ENCODE assay signal across 33 cellular contexts in genomic region chr9:27059406-27059805, GRCh38. TPM values are rescaled to one million over a fixed set of nuclear protein-coding genes. Genes with fewer than 3 reads are reported as not detected.
"Had no signal": no experiment of that assay in that cellular context is flagged by ENCODE, and none has a peak within 500 bp of the region (broad histone marks: within the 10 kb centered on the region; RNA-seq: fewer than 3 reads in every experiment).

No MANE protein-coding gene starts in this region.

- H3K27ac ChIP-seq: dorsolateral prefrontal cortex, foreskin keratinocyte, heart left ventricle, neutrophil, pancreas, psoas muscle, right atrium auricular region, suprapubic skin, tibial artery, upper lobe of right lung had no signal

- H3K36me3 ChIP-seq: neutrophil, right atrium auricular region had no signal

- DNase-seq: activated CD4-positive, alpha-beta memory T cell treated with anti-CD3 and anti-CD28 coated beads for 36 hours; activated CD4-positive, alpha-beta T cell treated with anti-CD3 and anti-CD28 coated beads, Interleukin-2, amount 10 ng/mL, durations not matched to agents 24 days and 14 days; activated CD4-positive, CD25-positive, alpha-beta regulatory T cell treated with anti-CD3 and anti-CD28 coated beads, Interleukin-2, amount 50 U/mL, for 72 hours; activated CD8-positive, alpha-beta memory T cell treated with anti-CD3 and anti-CD28 coated beads, Interleukin-2, amount 50 U/mL, for 4 hours; activated effector memory CD4-positive, alpha-beta T cell treated with anti-CD3 and anti-CD28 coated beads, Interleukin-2, amount 50 U/mL, for 16 hours; activated naive CD4-positive, alpha-beta T cell treated with anti-CD3 and anti-CD28 coated beads for 36 hours; activated naive CD8-positive, alpha-beta T cell treated with anti-CD3 and anti-CD28 coated beads for 36 hours; activated T-cell treated with anti-CD3 and anti-CD28 coated beads, Interleukin-2, amount 50 U/mL, for 1 hour; amniotic stem cell; dorsolateral prefrontal cortex; effector memory CD4-positive, alpha-beta T cell; foreskin keratinocyte; heart left ventricle; hypothalamus; immature natural killer cell; naive B cell; nephron progenitor cell; pancreas; psoas muscle; stimulated activated naive CD4-positive, alpha-beta T cell; T-helper 1 cell; tibial artery; upper lobe of right lung had no signal

- H3K4me3 ChIP-seq: dorsolateral prefrontal cortex, heart left ventricle, pancreas, psoas muscle, right atrium auricular region, suprapubic skin, tibial artery, upper lobe of right lung had no signal

- FAIRE-seq: bronchial epithelial cell, pancreas had no signal

- H3K27me3 ChIP-seq: dorsolateral prefrontal cortex, foreskin keratinocyte, heart left ventricle, neutrophil, pancreas, right atrium auricular region, suprapubic skin, tibial artery, upper lobe of right lung had no signal

- H3K9me3 ChIP-seq: heart left ventricle, neutrophil, pancreas, psoas muscle, right atrium auricular region, suprapubic skin, tibial artery, upper lobe of right lung had no signal

- H3K4me1 ChIP-seq: pancreas, psoas muscle, right atrium auricular region, upper lobe of right lung had no signal

- ATAC-seq: foreskin keratinocyte, heart left ventricle, pancreas, psoas muscle, upper lobe of right lung had no signal

RNA-seq across cellular contexts. Expression of gene TEK, which starts 49.6 kb away (rescaled TPM):
- total RNA-seq: activated CD4-positive, alpha-beta memory T cell treated with anti-CD3 and anti-CD28 coated beads for 36 hours; activated CD4-positive, alpha-beta T cell treated with anti-CD3 and anti-CD28 coated beads, Interleukin-2, amount 10 ng/mL, durations not matched to agents 24 days and 14 days; activated CD8-positive, alpha-beta memory T cell treated with anti-CD3 and anti-CD28 coated beads for 36 hours; activated naive CD4-positive, alpha-beta T cell treated with anti-CD3 and anti-CD28 coated beads for 36 hours; activated naive CD8-positive, alpha-beta T cell treated with anti-CD3 and anti-CD28 coated beads for 36 hours; activated T-helper 1 cell treated with anti-CD3 and anti-CD28 coated beads, Interleukin-12 subunit alpha, Interleukin-12 subunit beta, Interleukin-2, Interleukin-4 antibody, amounts not matched to agents 30 ng/mL and 10 ng/mL and 1 ng/mL, durations not matched to agents 14 hours and 24 hours and 36 hours had no signal
- polyA plus RNA-seq: immature natural killer cell had no signal

RNA-seq across cellular contexts. Expression of gene LRRC19, which starts 53.9 kb away (rescaled TPM):
- total RNA-seq: activated CD4-positive, alpha-beta memory T cell treated with anti-CD3 and anti-CD28 coated beads for 36 hours; activated CD4-positive, alpha-beta T cell treated with anti-CD3 and anti-CD28 coated beads, Interleukin-2, amount 10 ng/mL, durations not matched to agents 24 days and 14 days; activated CD8-positive, alpha-beta memory T cell treated with anti-CD3 and anti-CD28 coated beads for 36 hours; activated naive CD4-positive, alpha-beta T cell treated with anti-CD3 and anti-CD28 coated beads for 36 hours; activated naive CD8-positive, alpha-beta T cell treated with anti-CD3 and anti-CD28 coated beads for 36 hours; activated T-helper 1 cell treated with anti-CD3 and anti-CD28 coated beads, Interleukin-12 subunit alpha, Interleukin-12 subunit beta, Interleukin-2, Interleukin-4 antibody, amounts not matched to agents 30 ng/mL and 10 ng/mL and 1 ng/mL, durations not matched to agents 14 hours and 24 hours and 36 hours; bronchial epithelial cell; foreskin keratinocyte; heart left ventricle; kidney epithelial cell; lower leg skin; mesothelial cell of epicardium; psoas muscle; right atrium auricular region; suprapubic skin had no signal
- polyA plus RNA-seq: esophagus, foreskin keratinocyte, heart left ventricle had no signal
